In genomic region chr21:45080639-45081414, GRCh38 we compare ENCODE assay signal across 11 cellular contexts. TPM values are rescaled to one million over a fixed set of nuclear protein-coding genes. Genes with fewer than 3 reads are reported as not detected.
DNase-seq lines count a peak whose midpoint lies in the region; ATAC-seq and TF ChIP-seq lines count a peak whose summit lies in the region.
"Had no signal": no experiment of that assay in that cellular context is flagged by ENCODE, and none has a peak within 500 bp of the region (broad histone marks: within the 10 kb centered on the region; RNA-seq: fewer than 3 reads in every experiment).

No MANE protein-coding gene starts in this region.

- H3K9me3 ChIP-seq in heart right ventricle (no peaks in the 10 kb centered on the region), right atrium auricular region (no peaks in the 10 kb centered on the region), tibial artery (no peaks in the 10 kb centered on the region)

- H3K27me3 Mint-ChIP-seq in activated T-helper 1 cell treated with anti-CD3 and anti-CD28 coated beads, Interleukin-12 subunit alpha, Interleukin-12 subunit beta, Interleukin-2, Interleukin-4 antibody, amounts not matched to agents 30 ng/mL and 10 ng/mL and 1 ng/mL, durations not matched to agents 14 hours and 24 hours and 36 hours (ENCODE audit: insufficient read depth) = no peaks in the 10 kb centered on the region

- intact Hi-C loops in heart right ventricle (cut with DNase I) (loop anchor here in 1 of 10 donors (5.0 kb wide), 1 partner anchor 46 kb away; no protein-coding TSS in a partner anchor), tibial artery (cut with DNase I; ENCODE audit: low total_unique reads) (loop anchor here (5.0 kb wide), 1 partner anchor 46 kb away; no protein-coding TSS in a partner anchor)
- intact Hi-C loops in activated T-helper 1 cell treated with anti-CD3 and anti-CD28 coated beads, Interleukin-12 subunit alpha, Interleukin-12 subunit beta, Interleukin-2, Interleukin-4 antibody, amounts not matched to agents 30 ng/mL and 10 ng/mL and 1 ng/mL, durations not matched to agents 14 hours and 24 hours and 36 hours (cut with micrococcal nuclease) = no loop called here

- H3K36me3 ChIP-seq in heart right ventricle = peaks cover 0 to 8% (median 0%) of the 10 kb centered on the region in 9 donors
- H3K36me3 ChIP-seq in right atrium auricular region = no peaks in the 10 kb centered on the region
- H3K36me3 ChIP-seq in tibial artery = peaks cover 10 to 18% (median 14%) of the 10 kb centered on the region in 3 donors

- H3K4me3 Mint-ChIP-seq in activated T-helper 1 cell treated with anti-CD3 and anti-CD28 coated beads, Interleukin-12 subunit alpha, Interleukin-12 subunit beta, Interleukin-2, Interleukin-4 antibody, amounts not matched to agents 30 ng/mL and 10 ng/mL and 1 ng/mL, durations not matched to agents 14 hours and 24 hours and 36 hours = peak overlapping the region; percentile 62

- DNase-seq in heart right ventricle = no peak
- DNase-seq in right atrium auricular region (ENCODE audit: low spot score) = no peak
- peak; percentile 31 for DNase-seq in activated T-helper 1 cell treated with anti-CD3 and anti-CD28 coated beads, Interleukin-12 subunit alpha, Interleukin-12 subunit beta, Interleukin-2, Interleukin-4 antibody, amounts not matched to agents 30 ng/mL and 10 ng/mL and 1 ng/mL, durations not matched to agents 14 hours and 24 hours and 36 hours (ENCODE audit: low spot score)
- DNase-seq in foreskin melanocyte = peak; percentile 24
- no peak for DNase-seq in tibial artery
- DNase-seq in COR-L47 (lab: John Stamatoyannopoulos, UW) = no peak
- no peak for DNase-seq in UCSD-AML1 (lab: John Stamatoyannopoulos, UW; ENCODE audit: unreplicated experiment)

- peaks cover 10 to 88% (median 37%) of the 10 kb centered on the region in 9 donors for H3K4me1 ChIP-seq in heart right ventricle
- H3K4me1 ChIP-seq in right atrium auricular region = peaks cover 0 to 24% of the 10 kb centered on the region in 2 donors
- peaks cover 0 to 95% (median 75%) of the 10 kb centered on the region in 4 donors for H3K4me1 ChIP-seq in tibial artery

- H3K27me3 ChIP-seq in heart right ventricle = no peaks in the 10 kb centered on the region
- no peaks in the 10 kb centered on the region for H3K27me3 ChIP-seq in right atrium auricular region
- H3K27me3 ChIP-seq in tibial artery = no peaks in the 10 kb centered on the region

- peak overlapping the region in 4 of 10 donors; percentile 5 to 24 (median 14) for H3K27ac ChIP-seq in heart right ventricle
- no peak overlapping the region for H3K27ac ChIP-seq in right atrium auricular region
- H3K27ac ChIP-seq in tibial artery = peak overlapping the region; percentile 95
- H3K27ac ChIP-seq: C4-2B, HL-60 had no signal

- peak in 6 of 8 donors; percentile 31 to 72 (median 60) for ATAC-seq in heart right ventricle
- ATAC-seq in GM18502 (IDR thresholded peaks at IDR 0.05; ENCODE audit: poor library complexity, unreplicated experiment) = no peak
- ATAC-seq: Panc1 had no signal

- H3K27ac Mint-ChIP-seq in activated T-helper 1 cell treated with anti-CD3 and anti-CD28 coated beads, Interleukin-12 subunit alpha, Interleukin-12 subunit beta, Interleukin-2, Interleukin-4 antibody, amounts not matched to agents 30 ng/mL and 10 ng/mL and 1 ng/mL, durations not matched to agents 14 hours and 24 hours and 36 hours = peak overlapping the region; percentile 66

- H3K4me1 Mint-ChIP-seq in activated T-helper 1 cell treated with anti-CD3 and anti-CD28 coated beads, Interleukin-12 subunit alpha, Interleukin-12 subunit beta, Interleukin-2, Interleukin-4 antibody, amounts not matched to agents 30 ng/mL and 10 ng/mL and 1 ng/mL, durations not matched to agents 14 hours and 24 hours and 36 hours (ENCODE audit: low read depth) = peaks cover 97% of the 10 kb centered on the region

- WGBS in heart right ventricle, 2 donors = 55 to 57% methylated on average over 8 of the region's 8 CpGs

- H3K4me3 ChIP-seq in heart right ventricle (no peak overlapping the region), right atrium auricular region (no peak overlapping the region), tibial artery (no peak overlapping the region)

- no peak for TF ChIP-seq CTCF in heart right ventricle (IDR thresholded peaks at IDR 0.05)
- TF ChIP-seq CTCF in right atrium auricular region (IDR thresholded peaks at IDR 0.05) = no peak
- no peak for TF ChIP-seq CTCF in tibial artery (IDR thresholded peaks at IDR 0.05)

- H3K9me3 Mint-ChIP-seq in activated T-helper 1 cell treated with anti-CD3 and anti-CD28 coated beads, Interleukin-12 subunit alpha, Interleukin-12 subunit beta, Interleukin-2, Interleukin-4 antibody, amounts not matched to agents 30 ng/mL and 10 ng/mL and 1 ng/mL, durations not matched to agents 14 hours and 24 hours and 36 hours = no peaks in the 10 kb centered on the region

- peaks cover 16% of the 10 kb centered on the region for H3K36me3 Mint-ChIP-seq in activated T-helper 1 cell treated with anti-CD3 and anti-CD28 coated beads, Interleukin-12 subunit alpha, Interleukin-12 subunit beta, Interleukin-2, Interleukin-4 antibody, amounts not matched to agents 30 ng/mL and 10 ng/mL and 1 ng/mL, durations not matched to agents 14 hours and 24 hours and 36 hours (ENCODE audit: low read depth)

RNA-seq across cellular contexts. Expression of gene ADARB1, which starts 6.4 kb away (rescaled TPM):
- total RNA-seq in heart right ventricle (10 to 100 TPM; 11.8 to 21.2 (median 13.5) TPM), right atrium auricular region (10 to 100 TPM in 1 of 2 donors, 1 to 10 TPM in 1; 7.5 to 10.5 TPM)
- 10 to 100 TPM in 1 of 2 donors, 1 to 10 TPM in 1; 7.4 to 17.3 TPM for polyA plus RNA-seq in heart right ventricle
- 24.8 and 25.9 TPM in 2 replicates for total RNA-seq in activated T-helper 1 cell treated with anti-CD3 and anti-CD28 coated beads, Interleukin-12 subunit alpha, Interleukin-12 subunit beta, Interleukin-2, Interleukin-4 antibody, amounts not matched to agents 30 ng/mL and 10 ng/mL and 1 ng/mL, durations not matched to agents 14 hours and 24 hours and 36 hours

Comparison
In these comparisons a context has a peak if more than half of its experiments do, and no peak if none do; other contexts are left out.
1. DNase-seq: peak in activated T-helper 1 cell treated with anti-CD3 and anti-CD28 coated beads, Interleukin-12 subunit alpha, Interleukin-12 subunit beta, Interleukin-2, Interleukin-4 antibody, amounts not matched to agents 30 ng/mL and 10 ng/mL and 1 ng/mL, durations not matched to agents 14 hours and 24 hours and 36 hours (single experiment) and foreskin melanocyte (single experiment); none in heart right ventricle (0 of 2), right atrium auricular region (single experiment), tibial artery (0 of 2), COR-L47 (single experiment) and UCSD-AML1 (single experiment).
2. H3K27ac ChIP-seq: peak in tibial artery (2 of 2); none in right atrium auricular region (0 of 2).